7 cellular contexts compared by ENCODE assay signal in genomic region chr7:108053250-108053649, GRCh38. TPM values are rescaled to one million over a fixed set of nuclear protein-coding genes. Genes with fewer than 3 reads are reported as not detected.
"Had no signal": no experiment of that assay in that cellular context is flagged by ENCODE, and none has a peak within 500 bp of the region (broad histone marks: within the 10 kb centered on the region; RNA-seq: fewer than 3 reads in every experiment).

No MANE protein-coding gene starts in this region.

- FAIRE-seq: HepG2 had no signal

- H3K27ac ChIP-seq: HL-60, KMS-11 had no signal

- H3K4me3 Mint-ChIP-seq: IgD-negative memory B cell had no signal

- H3K4me2 ChIP-seq: KMS-11 had no signal

- H3K36me3 Mint-ChIP-seq: IgD-negative memory B cell had no signal

- ATAC-seq: HepG2 had no signal

- H3K9ac ChIP-seq: KMS-11 had no signal

- DNase-seq: IMR-90, KBM-7, KG1 had no signal

- H3K27ac Mint-ChIP-seq: IgD-negative memory B cell had no signal

RNA-seq across cellular contexts. Expression of gene LAMB1, which starts 50.3 kb away (rescaled TPM):
- polyA plus RNA-seq: IgD-negative memory B cell had no signal
